8 cellular contexts compared by ENCODE assay signal in genomic region chr5:100667021-100667671, GRCh38.
DNase-seq lines count a peak whose midpoint lies in the region; ATAC-seq and TF ChIP-seq lines count a peak whose summit lies in the region.

No MANE protein-coding gene starts in this region.

- peaks cover 13% of the 10 kb centered on the region for H3K4me1 Mint-ChIP-seq in T-helper 17 cell

- H3K36me3 ChIP-seq in lower lobe of right lung, result no peaks in the 10 kb centered on the region

- no peak overlapping the region for H3K27ac ChIP-seq in lower lobe of right lung

- intact Hi-C loops in lower lobe of right lung (cut with DNase I), result no loop called here

- H3K27me3 ChIP-seq in lower lobe of right lung (ENCODE audit: low read depth), result no peaks in the 10 kb centered on the region

- DNase-seq in GM12865 (ENCODE audit: low read depth), result peak; percentile 38
- DNase-seq in T-helper 17 cell, result no peak
- DNase-seq in lower lobe of right lung, result no peak
- no peak for DNase-seq in anterior cingulate cortex (lab: John Stamatoyannopoulos, UW)
- no peak for DNase-seq in superior temporal gyrus (ENCODE audit: extremely low spot score)
- DNase-seq in amniotic stem cell (lab: John Stamatoyannopoulos, UW), result no peak
- DNase-seq in AG20443 (ENCODE audit: low spot score), result no peak

- H3K9me3 ChIP-seq in T-helper 17 cell (ENCODE audit: control insufficient read depth, low read length, poor library complexity, severe bottlenecking) (no peaks in the 10 kb centered on the region), lower lobe of right lung (no peaks in the 10 kb centered on the region)

- no peaks in the 10 kb centered on the region for H3K27me3 Mint-ChIP-seq in T-helper 17 cell

- peak; percentile 72 for ATAC-seq in HG03095 (IDR thresholded peaks at IDR 0.05; ENCODE audit: unreplicated experiment)
- peak; percentile 81 for ATAC-seq in T-helper 17 cell
- peak; percentile 61 to 72 for ATAC-seq in lower lobe of right lung

- TF ChIP-seq CTCF in GM12865 (IDR thresholded peaks at IDR 0.05; ENCODE audit: insufficient read depth, low read depth, low read length, missing control alignments) (no peak), lower lobe of right lung (IDR thresholded peaks at IDR 0.05) (no peak)

- H3K4me3 ChIP-seq in GM12865 (ENCODE audit: low read depth, low read length) (no peak overlapping the region), lower lobe of right lung (no peak overlapping the region)

- H3K36me3 Mint-ChIP-seq in T-helper 17 cell (ENCODE audit: low read depth), result no peaks in the 10 kb centered on the region

- peak overlapping the region; percentile 42 for H3K4me3 Mint-ChIP-seq in T-helper 17 cell

- H3K4me1 ChIP-seq in lower lobe of right lung, result no peaks in the 10 kb centered on the region

- H3K27ac Mint-ChIP-seq in T-helper 17 cell, result peak overlapping the region; percentile 82
